In genomic region chr11:76382209-76382608, GRCh38 we compare ENCODE assay signal across 10 cellular contexts. TPM values are rescaled to one million over a fixed set of nuclear protein-coding genes. Genes with fewer than 3 reads are reported as not detected.
DNase-seq lines count a peak whose midpoint lies in the region; ATAC-seq and TF ChIP-seq lines count a peak whose summit lies in the region.
"Had no signal": no experiment of that assay in that cellular context is flagged by ENCODE, and none has a peak within 500 bp of the region (broad histone marks: within the 10 kb centered on the region; RNA-seq: fewer than 3 reads in every experiment).

No MANE protein-coding gene starts in this region.

- no peaks in the 10 kb centered on the region for H3K9me3 Mint-ChIP-seq in activated T-cell treated with anti-CD3 and anti-CD28 coated beads, Interleukin-2, amount 50 U/mL, for 24 hours
- no peaks in the 10 kb centered on the region for H3K9me3 Mint-ChIP-seq in T-cell

- H3K27me3 ChIP-seq in spleen (replicated peaks in 1 of 7) (no peaks in the 10 kb centered on the region), tibial nerve (no peaks in the 10 kb centered on the region)
- H3K27me3 ChIP-seq: gastroesophageal sphincter, thyroid gland had no signal

- peak overlapping the region in 5 of 8 donors; percentile 87 to 99 (median 95) for H3K4me3 ChIP-seq in spleen
- peak overlapping the region in 1 of 4 donors; percentile 81 for H3K4me3 ChIP-seq in tibial nerve

- peaks cover 0 to 3% (median 0%) of the 10 kb centered on the region in 6 donors for H3K36me3 ChIP-seq in spleen
- peaks cover 0 to 9% (median 0%) of the 10 kb centered on the region in 3 donors for H3K36me3 ChIP-seq in tibial nerve
- H3K36me3 ChIP-seq: thyroid gland had no signal

- intact Hi-C loops in spleen (cut with DNase I; ENCODE audit: low total_unique reads), result loop anchor here (5.0 kb wide), 1 partner anchor 60 kb away; no protein-coding TSS in a partner anchor

- TF ChIP-seq POLR2A in spleen (IDR thresholded peaks at IDR 0.05) (no peak), tibial nerve (IDR thresholded peaks at IDR 0.05) (no peak)

- H3K9me3 ChIP-seq in spleen, result no peaks in the 10 kb centered on the region
- H3K9me3 ChIP-seq in tibial nerve, result no peaks in the 10 kb centered on the region
- H3K9me3 ChIP-seq: gastroesophageal sphincter, thyroid gland had no signal

- H3K4me3 Mint-ChIP-seq in activated T-cell treated with anti-CD3 and anti-CD28 coated beads, Interleukin-2, amount 50 U/mL, for 24 hours, result peak overlapping the region; percentile 91
- H3K4me3 Mint-ChIP-seq in T-cell, result peak overlapping the region; percentile 91 to 95 (median 95)

- TF ChIP-seq CTCF in spleen (IDR thresholded peaks at IDR 0.05 in 8 of 11, conservative IDR thresholded peaks at IDR 0.05 in 3 of 11), result no peak
- no peak for TF ChIP-seq CTCF in tibial nerve (IDR thresholded peaks at IDR 0.05)

- H3K27ac Mint-ChIP-seq in activated T-cell treated with anti-CD3 and anti-CD28 coated beads, Interleukin-2, amount 50 U/mL, for 24 hours, result no peak overlapping the region
- H3K27ac Mint-ChIP-seq in T-cell, result no peak overlapping the region

- no peaks in the 10 kb centered on the region for H3K27me3 Mint-ChIP-seq in activated T-cell treated with anti-CD3 and anti-CD28 coated beads, Interleukin-2, amount 50 U/mL, for 24 hours
- no peaks in the 10 kb centered on the region for H3K27me3 Mint-ChIP-seq in T-cell

- H3K27ac ChIP-seq in spleen, result no peak overlapping the region
- no peak overlapping the region for H3K27ac ChIP-seq in tibial nerve
- H3K27ac ChIP-seq: thyroid gland had no signal

- H3K36me3 Mint-ChIP-seq in activated T-cell treated with anti-CD3 and anti-CD28 coated beads, Interleukin-2, amount 50 U/mL, for 24 hours (ENCODE audit: low read depth), result peaks cover 21% of the 10 kb centered on the region
- H3K36me3 Mint-ChIP-seq in T-cell, result peaks cover 14% of the 10 kb centered on the region

- CTCF ChIA-PET in T-cell (lab: Charles Lee), result no interaction called here

- DNase-seq in activated T-cell treated with anti-CD3 and anti-CD28 coated beads, Interleukin-2, amount 50 U/mL, for 24 hours, result no peak
- DNase-seq in activated T-cell treated with anti-CD3 and anti-CD28 coated beads, Interleukin-2, amount 50 U/mL, for 48 hours, result no peak
- DNase-seq in T-cell (no peak), fibroblast of peridontal ligament (ENCODE audit: extremely low read depth) (peak; percentile 5), spleen (no peak), HUDEP-2 (lab: John Stamatoyannopoulos, UW; ENCODE audit: unreplicated experiment in 76 of 76) (no peak), tibial nerve (ENCODE audit: low spot score in 2 of 2) (no peak), NCI-H2107 treated with DMSO at 0.1 percent for 48 hours (lab: John Stamatoyannopoulos, UW; ENCODE audit: unreplicated experiment) (no peak)
- DNase-seq: thyroid gland had no signal

- H3K4me1 Mint-ChIP-seq in activated T-cell treated with anti-CD3 and anti-CD28 coated beads, Interleukin-2, amount 50 U/mL, for 24 hours (ENCODE audit: low read depth), result peaks cover 58% of the 10 kb centered on the region
- H3K4me1 Mint-ChIP-seq in T-cell, result peaks cover 56 to 65% (median 59%) of the 10 kb centered on the region in 3 donors

- no peak for ATAC-seq in T-cell (replicated peaks in 1 of 4)
- ATAC-seq: gastroesophageal sphincter had no signal

- POLR2A ChIA-PET in T-cell (lab: Charles Lee), result interaction anchor here (0.5 to 0.6 kb wide), 2 partner anchors 86 to 983 kb away, joined by 3 to 5 read pairs; no protein-coding TSS in a partner anchor

- no peak for TF ChIP-seq EP300 in tibial nerve (IDR thresholded peaks at IDR 0.05)

- H3K4me1 ChIP-seq in spleen (peaks cover 23 to 69% (median 49%) of the 10 kb centered on the region in 6 donors), tibial nerve (peaks cover 0 to 49% (median 19%) of the 10 kb centered on the region in 4 donors)

- 77 to 88% (median 84%) methylated on average over 6 of the region's 6 CpGs for WGBS in spleen, 5 donors
- WGBS in tibial nerve, 2 donors, result 74 to 81% methylated on average over 6 of the region's 6 CpGs

RNA-seq across cellular contexts. Expression of gene GVQW3, which starts 1.1 kb away (rescaled TPM):
- total RNA-seq in T-cell (1 to 10 TPM; 4.1 to 8.3 (median 5.9) TPM), spleen (1 to 10 TPM; 2.9 to 5.6 (median 4.5) TPM), tibial nerve (1 to 10 TPM; 1.8 to 8.1 (median 2.2) TPM)
- 1 to 10 TPM in 2 of 3 donors, under 1 TPM in 1; 0.35 to 1.3 (median 1.1) TPM for polyA plus RNA-seq in spleen

RNA-seq across cellular contexts. Expression of gene THAP12, which starts 1.3 kb away (rescaled TPM):
- total RNA-seq in T-cell (10 to 100 TPM; 41.0 to 51.3 (median 49.0) TPM), spleen (10 to 100 TPM; 37.6 to 51.8 (median 44.0) TPM), tibial nerve (10 to 100 TPM; 30.4 to 42.6 (median 35.7) TPM)
- 10 to 100 TPM; 28.4 to 36.8 (median 29.5) TPM for polyA plus RNA-seq in spleen
